Comparison of ENCODE assay signal across 1 cellular context in the genomic region with DNA sequence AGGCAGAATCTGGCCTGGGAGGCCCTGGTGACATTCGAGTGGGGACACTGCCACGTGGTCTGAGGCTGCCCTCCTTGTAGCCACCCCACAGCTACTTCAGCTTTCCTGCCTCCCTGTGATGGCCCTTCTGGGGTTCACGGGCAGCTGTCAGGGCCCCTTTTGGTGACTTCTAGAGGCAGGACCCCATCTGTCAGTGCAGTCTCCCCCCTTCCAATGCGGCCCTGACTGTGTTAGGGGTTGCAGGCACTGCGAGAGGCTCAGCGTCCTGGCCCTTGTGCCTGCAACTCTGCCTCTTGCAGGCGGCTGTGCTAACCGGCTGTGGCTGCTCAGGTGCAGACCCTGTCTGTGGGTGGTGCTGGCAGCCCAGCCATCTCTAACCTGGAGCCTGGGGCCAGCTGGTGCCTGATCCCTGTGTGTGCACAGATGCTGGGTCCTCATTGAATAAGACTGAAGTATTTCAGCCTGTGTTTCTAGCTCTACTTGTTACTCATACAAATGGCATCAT.
TF ChIP-seq lines count a peak whose summit lies in the region.

No MANE protein-coding gene starts in this region.

TF ChIP-seq in HepG2, 621 proteins besides CTCF, POLR2A, EP300 and RAD21 (continued from another document):
- TF ChIP-seq AFF4 (CRISPR knock-in tag; IDR thresholded peaks at IDR 0.05) (no peak), JUNB (CRISPR knock-in tag; IDR thresholded peaks at IDR 0.05; ENCODE audit: borderline replicate concordance) (no peak), KLF6 (CRISPR knock-in tag; IDR thresholded peaks at IDR 0.05) (no peak), ATAD3A (CRISPR knock-in tag; IDR thresholded peaks at IDR 0.05) (no peak)
